ENCODE assay signal across 8 cellular contexts in the genomic region with DNA sequence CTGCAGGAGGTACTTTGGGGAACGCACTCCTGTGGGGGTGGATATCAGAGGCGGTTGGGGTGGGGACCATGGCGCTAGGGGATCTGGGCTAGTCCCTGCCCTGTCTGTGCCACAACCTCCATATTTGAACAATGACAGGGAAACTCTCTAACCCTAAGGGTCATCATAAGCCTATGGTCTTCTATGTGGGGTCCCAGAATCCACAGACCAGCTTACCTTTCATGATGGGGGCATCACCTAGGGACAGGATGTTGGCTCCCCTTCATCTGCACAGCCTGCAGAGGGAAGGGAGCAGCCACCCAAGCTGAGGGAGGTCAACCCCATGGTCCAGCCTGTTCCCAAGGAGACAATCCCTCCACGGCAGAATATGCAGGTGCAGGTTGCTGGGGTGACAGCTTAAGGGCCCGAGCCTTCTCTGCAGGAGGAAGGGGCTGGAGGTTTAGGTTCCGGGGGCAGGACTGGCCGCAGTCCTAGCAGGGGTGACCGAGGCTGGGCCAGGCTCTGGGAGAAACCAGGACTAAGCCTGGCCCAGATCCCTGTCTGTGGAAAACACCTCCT. TPM values are rescaled to one million over a fixed set of nuclear protein-coding genes. Genes with fewer than 3 reads are reported as not detected.
DNase-seq lines count a peak whose midpoint lies in the region; ATAC-seq and TF ChIP-seq lines count a peak whose summit lies in the region.

No MANE protein-coding gene starts in this region.

- TF ChIP-seq RAD21 in neural cell (conservative IDR thresholded peaks at IDR 0.05) = no peak

- H4K20me1 ChIP-seq in BLaER1 (peaks cover 57% of the 10 kb centered on the region), Loucy (ENCODE audit: insufficient read depth, low read length, poor library complexity, severe bottlenecking) (peaks cover 3% of the 10 kb centered on the region), neural cell (ENCODE audit: insufficient read depth) (no peaks in the 10 kb centered on the region)

- peak overlapping the region; percentile 93 for H3K4me2 ChIP-seq in BLaER1
- peak overlapping the region; percentile 84 for H3K4me2 ChIP-seq in Loucy (ENCODE audit: low read depth, low read length, poor library complexity, severe bottlenecking)
- H3K4me2 ChIP-seq in neural cell (ENCODE audit: low read length) = no peak overlapping the region

- no peak for TF ChIP-seq EP300 in neural cell (conservative IDR thresholded peaks at IDR 0.05; ENCODE audit: poor library complexity, severe bottlenecking)

- H3F3A ChIP-seq in Loucy (ENCODE audit: low read depth) = 0 out of 2 replicates have a peak, but pooled peaks cover 6% of the 10 kb centered on the region
- no peaks in the 10 kb centered on the region for H3F3A ChIP-seq in neural cell (ENCODE audit: insufficient read depth, low read length, poor library complexity, severe bottlenecking)

- H3K27me3 ChIP-seq in BLaER1 = no peaks in the 10 kb centered on the region
- peaks cover 7% of the 10 kb centered on the region for H3K27me3 ChIP-seq in Loucy (ENCODE audit: insufficient read depth, low read length, poor library complexity, severe bottlenecking)
- H3K27me3 ChIP-seq in neural cell (ENCODE audit: insufficient read depth, low read depth, low read length) = no peaks in the 10 kb centered on the region

- TF ChIP-seq CTCF in Loucy (conservative IDR thresholded peaks at IDR 0.05; ENCODE audit: low read length) = no peak
- TF ChIP-seq CTCF in neural cell (IDR thresholded peaks at IDR 0.05; ENCODE audit: poor library complexity, severe bottlenecking) = no peak

- H3K27ac ChIP-seq in BLaER1 = peak overlapping the region; percentile 98
- H3K27ac ChIP-seq in neural cell (ENCODE audit: low read length) = no peak overlapping the region

- H3K9me2 ChIP-seq in Loucy (replicated peaks; ENCODE audit: low read depth, low read length) = no peaks in the 10 kb centered on the region
- H3K9me2 ChIP-seq in neural cell (ENCODE audit: insufficient read depth, low read length) = no peaks in the 10 kb centered on the region

- H3K79me2 ChIP-seq in Loucy (ENCODE audit: insufficient read depth, low read length) = peaks cover 23% of the 10 kb centered on the region
- peaks cover 4% of the 10 kb centered on the region for H3K79me2 ChIP-seq in neural cell (replicated peaks; ENCODE audit: insufficient read depth, low read length)

- no peak for ATAC-seq in GM18858 (IDR thresholded peaks at IDR 0.05; ENCODE audit: unreplicated experiment)

- H3K4me1 ChIP-seq in BLaER1 = peaks cover 44% of the 10 kb centered on the region
- peaks cover 25% of the 10 kb centered on the region for H3K4me1 ChIP-seq in Loucy (ENCODE audit: insufficient read depth, low read length, poor library complexity, severe bottlenecking)

- H3K9me3 ChIP-seq in BLaER1 = no peaks in the 10 kb centered on the region
- H3K9me3 ChIP-seq in Loucy (ENCODE audit: insufficient read depth, low read depth, low read length) = no peaks in the 10 kb centered on the region
- H3K9me3 ChIP-seq in neural cell (ENCODE audit: low read length) = no peaks in the 10 kb centered on the region

- H2AFZ ChIP-seq in Loucy (ENCODE audit: low read length) = no peak overlapping the region
- H2AFZ ChIP-seq in neural cell (ENCODE audit: low read depth, low read length) = no peak overlapping the region

- peak overlapping the region; percentile 97 for H3K9ac ChIP-seq in BLaER1
- peak overlapping the region; percentile 99 for H3K9ac ChIP-seq in Loucy (ENCODE audit: low read depth, low read length, poor library complexity, severe bottlenecking)
- peak overlapping the region; percentile 88 for H3K9ac ChIP-seq in neural cell (ENCODE audit: low read length)

- H3K4me3 ChIP-seq in BLaER1 (peak overlapping the region; percentile 96), Loucy (ENCODE audit: low read length, poor library complexity, severe bottlenecking) (peak overlapping the region; percentile 90), neural cell (ENCODE audit: low read length) (peak overlapping the region; percentile 86)

- H3K36me3 ChIP-seq in BLaER1 = peaks cover 62% of the 10 kb centered on the region
- peaks cover 4% of the 10 kb centered on the region; the same call in 1 of the 2 replicates for H3K36me3 ChIP-seq in Loucy (ENCODE audit: insufficient read depth, low read length)
- H3K36me3 ChIP-seq in neural cell (ENCODE audit: insufficient read depth, low read length) = no peaks in the 10 kb centered on the region

- peak; percentile 53 for DNase-seq in ecto neural progenitor cell (ENCODE audit: low spot score)
- no peak for DNase-seq in activated gamma-delta T cell (lab: John Stamatoyannopoulos, UW)
- no peak for DNase-seq in activated gamma-delta T cell treated with Interleukin-2 at 50 U/mL for 16 hours
- DNase-seq in GOT3 (lab: John Stamatoyannopoulos, UW) = no peak

TF ChIP-seq in neural cell, 6 proteins besides CTCF, POLR2A, EP300 and RAD21:
- TF ChIP-seq POLR2AphosphoS5 (IDR thresholded peaks at IDR 0.05) (peak; percentile 5), TAF1 (IDR thresholded peaks at IDR 0.05; ENCODE audit: low read depth) (no peak)

RNA-seq across cellular contexts. Expression of a gene that starts 1.7 kb away (rescaled TPM):
- polyA plus RNA-seq in neural cell = 5.7 and 7.3 TPM in 2 replicates
- polyA minus RNA-seq in neural cell = 5.8 and 6.5 TPM in 2 replicates

RNA-seq across cellular contexts. Expression of a gene that starts 7.0 kb away (rescaled TPM):
- polyA plus RNA-seq in neural cell = 1.4 and 3.3 TPM in 2 replicates
- 3.9 and 13.7 TPM in 2 replicates for polyA minus RNA-seq in neural cell

RNA-seq across cellular contexts. Expression of a gene that starts 27.2 kb away (rescaled TPM):
- 99.6 and 124 TPM in 2 replicates for polyA plus RNA-seq in neural cell
- 122 and 157 TPM in 2 replicates for polyA minus RNA-seq in neural cell

RNA-seq across cellular contexts. Expression of a gene that starts 34.4 kb away (rescaled TPM):
- polyA plus RNA-seq in neural cell = 1.5 and 3.4 TPM in 2 replicates
- 0.46 and 0.49 TPM in 2 replicates for polyA minus RNA-seq in neural cell

RNA-seq across cellular contexts. Expression of a gene that starts 54.2 kb away (rescaled TPM):
- polyA plus RNA-seq in neural cell = not detected in 2 replicates
- not detected in 2 replicates for polyA minus RNA-seq in neural cell
